ENCODE assay signal across 9 cellular contexts in the genomic region with DNA sequence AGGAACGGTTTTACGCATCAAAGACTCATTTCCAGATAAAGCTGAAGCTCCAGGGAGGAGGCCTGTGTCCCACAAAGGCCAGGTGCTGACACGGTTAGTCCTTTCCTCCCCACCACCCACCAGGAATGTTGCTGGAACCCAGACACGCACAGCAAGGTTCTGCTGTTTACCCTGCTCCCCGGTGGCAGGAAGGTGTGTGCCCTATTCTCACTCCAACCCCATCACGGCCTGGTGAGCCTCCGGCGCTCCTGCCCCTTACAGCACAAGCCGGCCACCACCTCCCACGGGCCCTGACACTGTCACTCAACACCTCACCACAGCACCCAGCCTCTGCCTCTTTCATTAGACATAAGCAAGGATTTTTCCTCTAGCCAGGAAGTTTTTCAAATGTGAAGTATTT. TPM values are rescaled to one million over a fixed set of nuclear protein-coding genes. Genes with fewer than 3 reads are reported as not detected.
DNase-seq lines count a peak whose midpoint lies in the region; ATAC-seq lines count a peak whose summit lies in the region.
"Had no signal": no experiment of that assay in that cellular context is flagged by ENCODE, and none has a peak within 500 bp of the region (broad histone marks: within the 10 kb centered on the region; RNA-seq: fewer than 3 reads in every experiment).

No MANE protein-coding gene starts in this region.

- WGBS in right cardiac atrium: 39% methylated on average over 10 of the region's 10 CpGs

- H3K27me3 Mint-ChIP-seq in activated T-helper 1 cell treated with anti-CD3 and anti-CD28 coated beads, Interleukin-12 subunit alpha, Interleukin-12 subunit beta, Interleukin-2, Interleukin-4 antibody, amounts not matched to agents 30 ng/mL and 10 ng/mL and 1 ng/mL, durations not matched to agents 14 hours and 24 hours and 36 hours (ENCODE audit: insufficient read depth): no peaks in the 10 kb centered on the region

- H3K4me3 Mint-ChIP-seq in activated T-helper 1 cell treated with anti-CD3 and anti-CD28 coated beads, Interleukin-12 subunit alpha, Interleukin-12 subunit beta, Interleukin-2, Interleukin-4 antibody, amounts not matched to agents 30 ng/mL and 10 ng/mL and 1 ng/mL, durations not matched to agents 14 hours and 24 hours and 36 hours: peak overlapping the region; percentile 34

- H3K9me3 ChIP-seq in right cardiac atrium (ENCODE audit: control insufficient read depth, low read length): no peaks in the 10 kb centered on the region
- no peaks in the 10 kb centered on the region for H3K9me3 ChIP-seq in skeletal muscle tissue (ENCODE audit: control insufficient read depth in 3 of 3, low read length in 3 of 3)

- H3K27ac Mint-ChIP-seq in activated T-helper 1 cell treated with anti-CD3 and anti-CD28 coated beads, Interleukin-12 subunit alpha, Interleukin-12 subunit beta, Interleukin-2, Interleukin-4 antibody, amounts not matched to agents 30 ng/mL and 10 ng/mL and 1 ng/mL, durations not matched to agents 14 hours and 24 hours and 36 hours: peak overlapping the region; percentile 41

- H3K36me3 ChIP-seq in skeletal muscle tissue (ENCODE audit: control insufficient read depth in 3 of 3, insufficient read depth in 3 of 3, low read length in 3 of 3): no peaks in the 10 kb centered on the region

- H3K4me3 ChIP-seq in right cardiac atrium (ENCODE audit: low read length): no peak overlapping the region
- H3K4me3 ChIP-seq in skeletal muscle tissue (ENCODE audit: low read length in 3 of 3): peak overlapping the region in 2 of 3 donors; percentile 41 to 44

- DNase-seq in GM03348 (ENCODE audit: low spot score) (peak; percentile 39), right cardiac atrium (peak in 1 of 3 donors; percentile 66), AG08395 (ENCODE audit: low spot score) (no peak)
- DNase-seq in activated T-helper 1 cell treated with anti-CD3 and anti-CD28 coated beads, Interleukin-12 subunit alpha, Interleukin-12 subunit beta, Interleukin-2, Interleukin-4 antibody, amounts not matched to agents 30 ng/mL and 10 ng/mL and 1 ng/mL, durations not matched to agents 14 hours and 24 hours and 36 hours (ENCODE audit: low spot score): no peak
- DNase-seq: central memory CD4-positive, alpha-beta T cell had no signal

- H3K4me1 ChIP-seq in right cardiac atrium (ENCODE audit: control insufficient read depth, insufficient read depth, low read length) (peaks cover 45% of the 10 kb centered on the region), skeletal muscle tissue (ENCODE audit: control insufficient read depth in 3 of 3, insufficient read depth in 3 of 3, low read length in 3 of 3) (peaks cover 71 to 84% (median 79%) of the 10 kb centered on the region in 3 donors)

- peak overlapping the region; percentile 34 to 69 (median 57) for H3K9ac ChIP-seq in skeletal muscle tissue (ENCODE audit: low read depth in 1 of 3, low read length in 3 of 3)

- ATAC-seq in right cardiac atrium (peak; percentile 45 to 50), HG03460 (IDR thresholded peaks at IDR 0.05; ENCODE audit: unreplicated experiment) (no peak), HG03045 (IDR thresholded peaks at IDR 0.05; ENCODE audit: unreplicated experiment) (no peak), GM18909 (IDR thresholded peaks at IDR 0.05; ENCODE audit: poor library complexity, unreplicated experiment) (no peak)

- intact Hi-C loops in activated T-helper 1 cell treated with anti-CD3 and anti-CD28 coated beads, Interleukin-12 subunit alpha, Interleukin-12 subunit beta, Interleukin-2, Interleukin-4 antibody, amounts not matched to agents 30 ng/mL and 10 ng/mL and 1 ng/mL, durations not matched to agents 14 hours and 24 hours and 36 hours (cut with micrococcal nuclease): loop anchor here (5.0 kb wide), 1 partner anchor 110 kb away; no protein-coding TSS in a partner anchor
- intact Hi-C loops in right cardiac atrium (cut with DNase I): no loop called here

- H3K27ac ChIP-seq in right cardiac atrium (ENCODE audit: low read length) (peak overlapping the region; percentile 48), skeletal muscle tissue (ENCODE audit: low read depth, low read length) (peak overlapping the region; percentile 46)

- H3K27me3 ChIP-seq in right cardiac atrium (ENCODE audit: control insufficient read depth, insufficient read depth): no peaks in the 10 kb centered on the region
- no peaks in the 10 kb centered on the region for H3K27me3 ChIP-seq in skeletal muscle tissue (ENCODE audit: control insufficient read depth in 3 of 3, insufficient read depth in 3 of 3, low read length in 3 of 3)

- peaks cover 4% of the 10 kb centered on the region for H3K36me3 Mint-ChIP-seq in activated T-helper 1 cell treated with anti-CD3 and anti-CD28 coated beads, Interleukin-12 subunit alpha, Interleukin-12 subunit beta, Interleukin-2, Interleukin-4 antibody, amounts not matched to agents 30 ng/mL and 10 ng/mL and 1 ng/mL, durations not matched to agents 14 hours and 24 hours and 36 hours (ENCODE audit: low read depth)

- H3K9me3 Mint-ChIP-seq in activated T-helper 1 cell treated with anti-CD3 and anti-CD28 coated beads, Interleukin-12 subunit alpha, Interleukin-12 subunit beta, Interleukin-2, Interleukin-4 antibody, amounts not matched to agents 30 ng/mL and 10 ng/mL and 1 ng/mL, durations not matched to agents 14 hours and 24 hours and 36 hours: no peaks in the 10 kb centered on the region

- peaks cover 97% of the 10 kb centered on the region for H3K4me1 Mint-ChIP-seq in activated T-helper 1 cell treated with anti-CD3 and anti-CD28 coated beads, Interleukin-12 subunit alpha, Interleukin-12 subunit beta, Interleukin-2, Interleukin-4 antibody, amounts not matched to agents 30 ng/mL and 10 ng/mL and 1 ng/mL, durations not matched to agents 14 hours and 24 hours and 36 hours (ENCODE audit: low read depth)

RNA-seq across cellular contexts. Expression of gene ANKRD11, which starts 47.8 kb away (rescaled TPM):
- 176 and 179 TPM in 2 replicates for total RNA-seq in activated T-helper 1 cell treated with anti-CD3 and anti-CD28 coated beads, Interleukin-12 subunit alpha, Interleukin-12 subunit beta, Interleukin-2, Interleukin-4 antibody, amounts not matched to agents 30 ng/mL and 10 ng/mL and 1 ng/mL, durations not matched to agents 14 hours and 24 hours and 36 hours
- total RNA-seq in right cardiac atrium: 10 to 100 TPM; 92.6 to 98.9 (median 96.9) TPM
- polyA plus RNA-seq in right cardiac atrium: 75.3 TPM
- 21.4 TPM for total RNA-seq in skeletal muscle tissue

Comparison
In these comparisons a context has a peak if more than half of its experiments do, and no peak if none do; other contexts are left out.
1. ATAC-seq: peak in right cardiac atrium (2 of 2); none in HG03460 (single experiment), HG03045 (single experiment) and GM18909 (single experiment).